In the genomic region with DNA sequence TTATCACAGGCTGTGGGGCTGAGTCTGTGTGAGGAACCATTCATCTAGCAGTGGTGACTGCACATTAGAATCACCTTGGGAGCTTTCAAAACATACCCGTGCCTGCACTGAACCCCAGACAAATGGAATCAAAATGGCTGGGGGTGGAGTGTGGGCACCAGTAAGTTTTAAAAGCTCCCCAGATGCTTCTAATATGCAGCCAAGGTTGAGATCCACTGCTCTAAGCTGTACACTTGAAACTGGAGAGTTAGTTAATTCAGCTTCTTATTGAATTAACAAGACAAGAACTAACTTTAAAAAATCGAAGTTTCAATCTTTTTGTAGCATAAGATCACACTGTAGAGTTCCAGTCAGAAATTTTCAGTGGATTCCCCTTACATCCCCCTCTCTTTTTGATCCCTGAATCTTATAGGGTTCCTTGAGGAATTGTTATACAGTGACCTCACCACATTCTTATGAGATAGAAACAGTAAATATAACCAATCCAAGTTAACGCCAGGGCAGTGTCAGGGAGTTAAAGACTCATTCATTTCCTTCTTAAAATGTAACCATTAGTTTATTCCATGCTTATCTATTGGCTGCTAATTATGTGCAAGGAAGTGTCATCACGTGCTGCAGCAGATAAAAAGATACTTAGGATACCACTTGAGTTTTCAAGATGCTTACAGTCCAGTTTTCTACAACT, we compare ENCODE assay signal across 20 cellular contexts.
DNase-seq lines count a peak whose midpoint lies in the region; ATAC-seq and TF ChIP-seq lines count a peak whose summit lies in the region.
"Had no signal": no experiment of that assay in that cellular context is flagged by ENCODE, and none has a peak within 500 bp of the region (broad histone marks: within the 10 kb centered on the region; RNA-seq: fewer than 3 reads in every experiment).

No MANE protein-coding gene starts in this region.

- no peak overlapping the region for H3K27ac Mint-ChIP-seq in stimulated activated memory B cell treated with anti-CD40 and anti-IgM and Interleukin-4, amounts not matched to agents 10 μg/mL and 1 μg/mL and 100 μg/mL, for 72 hours
- H3K27ac Mint-ChIP-seq: activated naive CD8-positive, alpha-beta T cell treated with anti-CD3 and anti-CD28 coated beads, Interleukin-2, amount 50 U/mL, for 24 hours; CD4-positive, alpha-beta T cell had no signal

- peaks cover 10% of the 10 kb centered on the region for H3K9me3 Mint-ChIP-seq in stimulated activated memory B cell treated with anti-CD40 and anti-IgM and Interleukin-4, amounts not matched to agents 10 μg/mL and 1 μg/mL and 100 μg/mL, for 72 hours

- no peak overlapping the region for H3K4me3 Mint-ChIP-seq in stimulated activated memory B cell treated with anti-CD40 and anti-IgM and Interleukin-4, amounts not matched to agents 10 μg/mL and 1 μg/mL and 100 μg/mL, for 72 hours
- H3K4me3 Mint-ChIP-seq: activated naive CD8-positive, alpha-beta T cell treated with anti-CD3 and anti-CD28 coated beads, Interleukin-2, amount 50 U/mL, for 24 hours; CD4-positive, alpha-beta T cell had no signal

- H3K4me3 ChIP-seq in tibial artery, result no peak overlapping the region
- H3K4me3 ChIP-seq: GM12878 had no signal

- intact Hi-C loops in tibial artery (cut with DNase I; ENCODE audit: low total_unique reads), result loop anchor here (10.0 kb wide), 1 partner anchor 49 kb away; no protein-coding TSS in a partner anchor

- DNase-seq in HCEC 1CT, result peak; percentile 15
- peak; percentile 55 for DNase-seq in astrocyte of the hippocampus (ENCODE audit: low read depth, low spot score)
- DNase-seq in glomerular visceral epithelial cell (ENCODE audit: extremely low spot score), result peak; percentile 43
- DNase-seq in tibial artery, result no peak
- no peak for DNase-seq in stimulated activated CD4-positive, alpha-beta T cell treated with anti-CD3 and anti-CD28 coated beads, Interleukin-4, amount 100 ng/mL, for 4 hours
- DNase-seq: activated CD4-positive, alpha-beta T cell treated with anti-CD3 and anti-CD28 coated beads, Interleukin-2, amount 50 U/mL, for 1 hour; activated naive CD8-positive, alpha-beta T cell treated with anti-CD3 and anti-CD28 coated beads, Interleukin-2, amount 50 U/mL, for 24 hours; activated T-cell treated with anti-CD3 and anti-CD28 coated beads, Interleukin-2, amount 50 U/mL, for 48 hours; CD4-positive, alpha-beta T cell; hypothalamus; left cardiac atrium; MM.1S; NCI-H1930; NCI-H510A; OCI-M1; stimulated activated CD4-positive, alpha-beta T cell treated with anti-CD3 and anti-CD28 coated beads, Interleukin-12 subunit alpha, Interleukin-12 subunit beta, amount 100 ng/mL, for 4 hours had no signal

- peaks cover 0 to 13% (median 0%) of the 10 kb centered on the region in 4 donors for H3K4me1 ChIP-seq in tibial artery
- H3K4me1 ChIP-seq: parathyroid adenoma had no signal

- peak overlapping the region; percentile 5 to 6 for H3K27ac ChIP-seq in tibial artery
- H3K27ac ChIP-seq: parathyroid adenoma had no signal

- no peak for TF ChIP-seq CTCF in tibial artery (IDR thresholded peaks at IDR 0.05)

- peaks cover 0 to 4% (median 0%) of the 10 kb centered on the region in 3 donors for H3K9me3 ChIP-seq in tibial artery

- peaks cover 90% of the 10 kb centered on the region for H3K36me3 Mint-ChIP-seq in stimulated activated memory B cell treated with anti-CD40 and anti-IgM and Interleukin-4, amounts not matched to agents 10 μg/mL and 1 μg/mL and 100 μg/mL, for 72 hours

- no peak for ATAC-seq in GM21737 (IDR thresholded peaks at IDR 0.05; ENCODE audit: unreplicated experiment)
- no peak for ATAC-seq in stimulated activated memory B cell treated with anti-CD40 and anti-IgM and Interleukin-4, amounts not matched to agents 10 μg/mL and 1 μg/mL and 100 μg/mL, for 72 hours
- ATAC-seq: activated naive CD8-positive, alpha-beta T cell treated with anti-CD3 and anti-CD28 coated beads, Interleukin-2, amount 50 U/mL, for 24 hours; GM12878 had no signal

- H3K36me3 ChIP-seq in tibial artery, result peaks cover 0 to 18% (median 10%) of the 10 kb centered on the region in 3 donors

- H3K27me3 Mint-ChIP-seq in stimulated activated memory B cell treated with anti-CD40 and anti-IgM and Interleukin-4, amounts not matched to agents 10 μg/mL and 1 μg/mL and 100 μg/mL, for 72 hours, result no peaks in the 10 kb centered on the region
- H3K27me3 Mint-ChIP-seq: activated naive CD8-positive, alpha-beta T cell treated with anti-CD3 and anti-CD28 coated beads, Interleukin-2, amount 50 U/mL, for 24 hours; CD4-positive, alpha-beta T cell had no signal

- no peaks in the 10 kb centered on the region for H3K4me1 Mint-ChIP-seq in stimulated activated memory B cell treated with anti-CD40 and anti-IgM and Interleukin-4, amounts not matched to agents 10 μg/mL and 1 μg/mL and 100 μg/mL, for 72 hours
- H3K4me1 Mint-ChIP-seq: activated naive CD8-positive, alpha-beta T cell treated with anti-CD3 and anti-CD28 coated beads, Interleukin-2, amount 50 U/mL, for 24 hours had no signal

- no peaks in the 10 kb centered on the region for H3K27me3 ChIP-seq in tibial artery

Comparison
In these comparisons a context has a peak if more than half of its experiments do, and no peak if none do; other contexts are left out.
1. DNase-seq: peak in HCEC 1CT (single experiment), astrocyte of the hippocampus (single experiment) and glomerular visceral epithelial cell (single experiment); none in tibial artery (0 of 2) and stimulated activated CD4-positive, alpha-beta T cell treated with anti-CD3 and anti-CD28 coated beads, Interleukin-4, amount 100 ng/mL, for 4 hours (0 of 2).